11 cellular contexts compared by ENCODE assay signal in genomic region chr5:168860081-168860480, GRCh38.
"Had no signal": no experiment of that assay in that cellular context is flagged by ENCODE, and none has a peak within 500 bp of the region (broad histone marks: within the 10 kb centered on the region; RNA-seq: fewer than 3 reads in every experiment).

No MANE protein-coding gene starts in this region.

- H3K9me3 ChIP-seq: adrenal gland, ascending aorta, body of pancreas, breast epithelium had no signal

- H3K4me3 ChIP-seq: adrenal gland, ascending aorta, body of pancreas, breast epithelium, cardiac muscle cell had no signal

- H3K4me1 ChIP-seq: adrenal gland, ascending aorta, body of pancreas, breast epithelium had no signal

- ATAC-seq: activated naive CD4-positive, alpha-beta T cell treated with anti-CD3 and anti-CD28 coated beads, Interleukin-2, amount 50 U/mL, for 72 hours; activated naive CD8-positive, alpha-beta T cell treated with anti-CD3 and anti-CD28 coated beads, Interleukin-2, amount 50 U/mL, for 24 hours; activated T-cell treated with anti-CD3 and anti-CD28 coated beads, Interleukin-2, amount 50 U/mL, for 4 hours; activated T-cell treated with anti-CD3 and anti-CD28 coated beads, Interleukin-2, amount 50 U/mL, for 72 hours; activated T-helper 17 cell treated with anti-CD3 and anti-CD28 coated beads, Interleukin-2, amount 50 U/mL, for 72 hours; body of pancreas had no signal

- H3K36me3 ChIP-seq: adrenal gland, ascending aorta, brain microvascular endothelial cell, breast epithelium, cardiac muscle cell had no signal

- H3K27ac ChIP-seq: adrenal gland, ascending aorta, body of pancreas, brain microvascular endothelial cell, breast epithelium, cardiac muscle cell had no signal
